Comparison of ENCODE assay signal across 17 cellular contexts in the genomic region with DNA sequence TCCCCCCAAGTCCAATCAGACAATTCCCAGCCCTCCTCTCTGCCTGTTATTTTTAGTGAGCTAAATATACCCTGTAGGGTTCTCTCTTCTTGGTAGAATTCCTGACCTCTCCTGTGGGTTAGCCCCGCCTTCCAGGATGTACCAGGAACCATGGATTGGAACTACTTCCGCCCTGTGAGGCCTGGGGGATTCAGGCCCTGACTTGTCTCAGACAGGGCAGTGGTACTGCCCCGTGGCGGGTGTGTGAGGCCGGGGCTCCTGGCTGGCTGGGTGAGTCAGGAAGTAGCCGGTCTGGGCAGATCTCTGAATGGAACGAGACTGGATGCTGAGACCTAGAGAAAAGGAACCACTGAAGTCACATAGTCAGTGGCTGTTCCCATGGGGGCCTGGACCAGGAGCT. TPM values are rescaled to one million over a fixed set of nuclear protein-coding genes. Genes with fewer than 3 reads are reported as not detected.
DNase-seq lines count a peak whose midpoint lies in the region; ATAC-seq, FAIRE-seq and TF ChIP-seq lines count a peak whose summit lies in the region.
"Had no signal": no experiment of that assay in that cellular context is flagged by ENCODE, and none has a peak within 500 bp of the region (broad histone marks: within the 10 kb centered on the region; RNA-seq: fewer than 3 reads in every experiment).

No MANE protein-coding gene starts in this region.

- peak; percentile 94 for FAIRE-seq in endothelial cell of umbilical vein (lab: Jason Lieb, UNC)

- no peaks in the 10 kb centered on the region for H4K20me1 ChIP-seq in endothelial cell of umbilical vein (replicated peaks; ENCODE audit: control insufficient read depth, extremely low read depth, insufficient read depth, low read length)

- TF ChIP-seq CTCF in endothelial cell of umbilical vein (IDR thresholded peaks at IDR 0.05; ENCODE audit: extremely low read depth in 1 of 2, insufficient read depth in 1 of 2, low read depth in 1 of 2, low read length in 2 of 2) (no peak), WERI-Rb-1 (IDR thresholded peaks at IDR 0.05; ENCODE audit: low read depth, low read length) (no peak)

- no peak overlapping the region for H3K4me2 ChIP-seq in endothelial cell of umbilical vein (ENCODE audit: insufficient read depth, low read length)

- POLR2A ChIA-PET in endothelial cell of umbilical vein (lab: Charles Lee) = interaction anchor here (0.7 kb wide), 1 partner anchor 35 kb away, joined by 3 read pairs; no protein-coding TSS in a partner anchor

- no TSS peak for BruUV-seq in endothelial cell of umbilical vein (replicated peaks; lab: Mats Ljungman, UMichigan)

- H3K4me3 ChIP-seq in endothelial cell of umbilical vein (replicated peaks in 1 of 3; ENCODE audit: insufficient read depth in 1 of 3, low read depth in 1 of 3, low read length in 3 of 3) (no peak overlapping the region), WERI-Rb-1 (ENCODE audit: low read depth, low read length) (no peak overlapping the region)
- H3K4me3 ChIP-seq: transverse colon had no signal

- CTCF ChIA-PET in endothelial cell of umbilical vein (lab: Charles Lee) = interaction anchor here (1.5 to 15.3 kb wide), 3 partner anchors 9 to 204 kb away, joined by 3 to 670 read pairs (median 7); partner anchors contain the start of gene DYSF

- H3K27ac ChIP-seq in endothelial cell of umbilical vein (ENCODE audit: insufficient read depth, low read depth, low read length) (peak overlapping the region; percentile 85), WERI-Rb-1 (no peak overlapping the region)

- H3K27me3 ChIP-seq in endothelial cell of umbilical vein (ENCODE audit: control insufficient read depth in 2 of 2, insufficient read depth in 2 of 2, low read length in 2 of 2) (no peaks in the 10 kb centered on the region), WERI-Rb-1 (ENCODE audit: insufficient read depth, low read depth, severe bottlenecking) (no peaks in the 10 kb centered on the region)
- H3K27me3 ChIP-seq: transverse colon had no signal

- H3K9me1 ChIP-seq in endothelial cell of umbilical vein (replicated peaks; ENCODE audit: control insufficient read depth, extremely low read depth, insufficient read depth, low read length) = no peaks in the 10 kb centered on the region

- peaks cover 54% of the 10 kb centered on the region for H3K4me1 ChIP-seq in endothelial cell of umbilical vein (ENCODE audit: control insufficient read depth, extremely low read depth, insufficient read depth, low read length)
- H3K4me1 ChIP-seq: Caco-2, transverse colon had no signal

- H3K9ac ChIP-seq in endothelial cell of umbilical vein (replicated peaks; ENCODE audit: extremely low read depth, insufficient read depth, low read length) = peak overlapping the region; percentile 12

- H3K9me3 ChIP-seq in endothelial cell of umbilical vein (replicated peaks; ENCODE audit: control insufficient read depth, insufficient read depth, low read length) (no peaks in the 10 kb centered on the region), WERI-Rb-1 (ENCODE audit: severe bottlenecking) (no peaks in the 10 kb centered on the region)
- H3K9me3 ChIP-seq: Caco-2, transverse colon had no signal

- peak; percentile 70 for TF ChIP-seq POLR2A in endothelial cell of umbilical vein (IDR thresholded peaks at IDR 0.05; ENCODE audit: low read depth, low read length)

- ATAC-seq in left colon = peak; percentile 62
- ATAC-seq: natural killer cell had no signal

- peak; percentile 16 for DNase-seq in ELR (ENCODE audit: low read depth)
- DNase-seq in endothelial cell of umbilical vein (ENCODE audit: low read depth, low spot score) = peak; percentile 62
- DNase-seq in left colon = no peak
- DNase-seq in pulmonary artery endothelial cell (ENCODE audit: low read depth, low spot score) = peak; percentile 52
- DNase-seq in islet precursor cell = no peak
- DNase-seq in WERI-Rb-1 = no peak
- no peak for DNase-seq in NCI-H2081 (lab: John Stamatoyannopoulos, UW)
- no peak for DNase-seq in NCI-H1105 (lab: John Stamatoyannopoulos, UW)
- DNase-seq: activated CD4-positive, alpha-beta T cell treated with anti-CD3 and anti-CD28 coated beads, Interleukin-2, amount 50 U/mL, for 4 hours; Caco-2; HFFc6; natural killer cell; NCI-H1417 treated with DMSO at 0.1 percent for 48 hours; NCI-H524 treated with DMSO at 0.1 percent for 48 hours; T1000; transverse colon had no signal

- intact Hi-C loops in endothelial cell of umbilical vein (cut with micrococcal nuclease) (loop anchor here (1.0 to 5.0 kb wide), 4 partner anchors 12 to 172 kb away; partner anchors contain the start of gene ZNF638), left colon (cut with DNase I, micrococcal nuclease) (no loop called here)

- H3K79me2 ChIP-seq in endothelial cell of umbilical vein (ENCODE audit: control insufficient read depth, insufficient read depth, low read length) = no peaks in the 10 kb centered on the region

- no peaks in the 10 kb centered on the region for H3K36me3 ChIP-seq in endothelial cell of umbilical vein (ENCODE audit: control insufficient read depth in 2 of 2, extremely low read depth in 1 of 2, insufficient read depth in 2 of 2, low read length in 2 of 2)
- no peaks in the 10 kb centered on the region for H3K36me3 ChIP-seq in WERI-Rb-1
- H3K36me3 ChIP-seq: transverse colon had no signal

- H2AFZ ChIP-seq in endothelial cell of umbilical vein (ENCODE audit: low read depth, low read length) = peak overlapping the region; percentile 20

- dilution Hi-C loops in endothelial cell of umbilical vein (cut with MboI; ENCODE audit: extremely low pct_ligation_motif_present, low sequenced_read_pairs) = no loop called here

TF ChIP-seq in endothelial cell of umbilical vein, 7 proteins besides CTCF, POLR2A, EP300 and RAD21:
- TF ChIP-seq POLR2AphosphoS5 (IDR thresholded peaks at IDR 0.05; ENCODE audit: insufficient read depth, low read depth, low read length) (peak; percentile 54), MYC (IDR thresholded peaks at IDR 0.05; ENCODE audit: low read depth, low read length) (no peak), FOS (IDR thresholded peaks at IDR 0.05; ENCODE audit: borderline replicate concordance, insufficient read depth, low read length) (no peak)
- TF ChIP-seq, protein P1, sequence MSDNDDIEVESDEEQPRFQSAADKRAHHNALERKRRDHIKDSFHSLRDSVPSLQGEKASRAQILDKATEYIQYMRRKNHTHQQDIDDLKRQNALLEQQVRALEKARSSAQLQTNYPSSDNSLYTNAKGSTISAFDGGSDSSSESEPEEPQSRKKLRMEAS (IDR thresholded peaks at IDR 0.05; ENCODE audit: insufficient read depth, insufficient read length) = no peak

RNA-seq across cellular contexts. Expression of gene DYSF, which starts 50.5 kb away (rescaled TPM):
- total RNA-seq in endothelial cell of umbilical vein = 134 and 152 TPM in 2 replicates
- polyA plus RNA-seq in endothelial cell of umbilical vein = 50.9 and 53.5 TPM in 2 replicates
- 49.0 and 50.6 TPM in 2 replicates for polyA plus RNA-seq in endothelial cell of umbilical vein (2011; cell fraction: cytosol; rRNA removed)
- 84.1 and 102 TPM in 2 replicates for polyA plus RNA-seq in endothelial cell of umbilical vein (2011; cell fraction: nucleus; rRNA removed)
- polyA plus RNA-seq in endothelial cell of umbilical vein (2012) = 29.9 and 46.0 TPM in 2 replicates
- polyA minus RNA-seq in endothelial cell of umbilical vein = 111 and 117 TPM in 2 replicates
- polyA minus RNA-seq in endothelial cell of umbilical vein (2011; cell fraction: cytosol; rRNA and poly(A)+ RNA removed) = 0.72 TPM
- polyA minus RNA-seq in endothelial cell of umbilical vein (2011; cell fraction: nucleus; rRNA and poly(A)+ RNA removed) = 62.9 and 88.7 TPM in 2 replicates
- 1 to 10 TPM; 2.4 to 5.0 TPM for total RNA-seq in left colon
- total RNA-seq in pulmonary artery endothelial cell = 82.1 and 110 TPM in 2 replicates
- total RNA-seq: activated T-helper 1 cell treated with anti-CD3 and anti-CD28 coated beads, Interleukin-12 subunit alpha, Interleukin-12 subunit beta, Interleukin-2, Interleukin-4 antibody, amounts not matched to agents 30 ng/mL and 10 ng/mL and 1 ng/mL, durations not matched to agents 14 hours and 24 hours and 36 hours had no signal

Comparison
In these comparisons a context has a peak if more than half of its experiments do, and no peak if none do; other contexts are left out.
1. DNase-seq: peak in ELR (single experiment), endothelial cell of umbilical vein (single experiment) and pulmonary artery endothelial cell (single experiment); none in left colon (0 of 2), islet precursor cell (single experiment), WERI-Rb-1 (single experiment), NCI-H2081 (0 of 2) and NCI-H1105 (single experiment).
2. RNA of gene DYSF, which starts 50.5 kb away (total RNA-seq): 134 to 152 TPM in endothelial cell of umbilical vein and 82.1 to 110 TPM in pulmonary artery endothelial cell; 2.4 to 5.0 TPM in left colon; every median in the first group is over 10 times any median in the second.